Comparison of ENCODE assay signal across 1 cellular context in the genomic region with DNA sequence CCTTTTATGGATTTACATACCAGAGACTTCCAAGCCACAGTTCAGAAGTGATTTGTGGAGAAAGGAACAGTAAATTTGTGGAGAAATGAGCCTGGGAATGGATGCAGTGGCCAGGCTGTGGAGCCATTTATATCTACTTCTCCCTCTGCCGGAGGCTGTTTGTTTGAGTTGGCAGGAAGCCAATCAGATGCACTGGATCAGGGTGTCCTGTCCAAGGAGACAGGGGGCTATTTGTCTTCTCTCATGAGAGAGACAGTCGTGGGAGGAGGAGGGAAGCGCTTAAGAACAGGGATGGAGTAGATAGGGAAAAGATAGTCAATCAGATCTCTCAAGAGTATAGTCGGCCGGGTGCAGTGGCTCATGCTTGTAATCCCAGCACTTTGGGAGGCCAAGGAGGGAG.
A peak's percentile ranks its signal among the peaks of the same experiment; 100 is the strongest.
TF ChIP-seq lines count a peak whose summit lies in the region.

No MANE protein-coding gene starts in this region.

TF ChIP-seq in K562, 482 proteins besides CTCF, POLR2A, EP300 and RAD21 (continued from another document and continues in another):
- TF ChIP-seq, protein P1, sequence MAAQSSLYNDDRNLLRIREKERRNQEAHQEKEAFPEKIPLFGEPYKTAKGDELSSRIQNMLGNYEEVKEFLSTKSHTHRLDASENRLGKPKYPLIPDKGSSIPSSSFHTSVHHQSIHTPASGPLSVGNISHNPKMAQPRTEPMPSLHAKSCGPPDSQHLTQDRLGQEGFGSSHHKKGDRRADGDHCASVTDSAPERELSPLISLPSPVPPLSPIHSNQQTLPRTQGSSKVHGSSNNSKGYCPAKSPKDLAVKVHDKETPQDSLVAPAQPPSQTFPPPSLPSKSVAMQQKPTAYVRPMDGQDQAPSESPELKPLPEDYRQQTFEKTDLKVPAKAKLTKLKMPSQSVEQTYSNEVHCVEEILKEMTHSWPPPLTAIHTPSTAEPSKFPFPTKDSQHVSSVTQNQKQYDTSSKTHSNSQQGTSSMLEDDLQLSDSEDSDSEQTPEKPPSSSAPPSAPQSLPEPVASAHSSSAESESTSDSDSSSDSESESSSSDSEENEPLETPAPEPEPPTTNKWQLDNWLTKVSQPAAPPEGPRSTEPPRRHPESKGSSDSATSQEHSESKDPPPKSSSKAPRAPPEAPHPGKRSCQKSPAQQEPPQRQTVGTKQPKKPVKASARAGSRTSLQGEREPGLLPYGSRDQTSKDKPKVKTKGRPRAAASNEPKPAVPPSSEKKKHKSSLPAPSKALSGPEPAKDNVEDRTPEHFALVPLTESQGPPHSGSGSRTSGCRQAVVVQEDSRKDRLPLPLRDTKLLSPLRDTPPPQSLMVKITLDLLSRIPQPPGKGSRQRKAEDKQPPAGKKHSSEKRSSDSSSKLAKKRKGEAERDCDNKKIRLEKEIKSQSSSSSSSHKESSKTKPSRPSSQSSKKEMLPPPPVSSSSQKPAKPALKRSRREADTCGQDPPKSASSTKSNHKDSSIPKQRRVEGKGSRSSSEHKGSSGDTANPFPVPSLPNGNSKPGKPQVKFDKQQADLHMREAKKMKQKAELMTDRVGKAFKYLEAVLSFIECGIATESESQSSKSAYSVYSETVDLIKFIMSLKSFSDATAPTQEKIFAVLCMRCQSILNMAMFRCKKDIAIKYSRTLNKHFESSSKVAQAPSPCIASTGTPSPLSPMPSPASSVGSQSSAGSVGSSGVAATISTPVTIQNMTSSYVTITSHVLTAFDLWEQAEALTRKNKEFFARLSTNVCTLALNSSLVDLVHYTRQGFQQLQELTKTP (IDR thresholded peaks at IDR 0.05; ENCODE audit: low read depth in 1 of 2, partially characterized antibody in 2 of 2) = peak in 1 of 2 experiments; percentile 50
- TF ChIP-seq, protein P2, sequence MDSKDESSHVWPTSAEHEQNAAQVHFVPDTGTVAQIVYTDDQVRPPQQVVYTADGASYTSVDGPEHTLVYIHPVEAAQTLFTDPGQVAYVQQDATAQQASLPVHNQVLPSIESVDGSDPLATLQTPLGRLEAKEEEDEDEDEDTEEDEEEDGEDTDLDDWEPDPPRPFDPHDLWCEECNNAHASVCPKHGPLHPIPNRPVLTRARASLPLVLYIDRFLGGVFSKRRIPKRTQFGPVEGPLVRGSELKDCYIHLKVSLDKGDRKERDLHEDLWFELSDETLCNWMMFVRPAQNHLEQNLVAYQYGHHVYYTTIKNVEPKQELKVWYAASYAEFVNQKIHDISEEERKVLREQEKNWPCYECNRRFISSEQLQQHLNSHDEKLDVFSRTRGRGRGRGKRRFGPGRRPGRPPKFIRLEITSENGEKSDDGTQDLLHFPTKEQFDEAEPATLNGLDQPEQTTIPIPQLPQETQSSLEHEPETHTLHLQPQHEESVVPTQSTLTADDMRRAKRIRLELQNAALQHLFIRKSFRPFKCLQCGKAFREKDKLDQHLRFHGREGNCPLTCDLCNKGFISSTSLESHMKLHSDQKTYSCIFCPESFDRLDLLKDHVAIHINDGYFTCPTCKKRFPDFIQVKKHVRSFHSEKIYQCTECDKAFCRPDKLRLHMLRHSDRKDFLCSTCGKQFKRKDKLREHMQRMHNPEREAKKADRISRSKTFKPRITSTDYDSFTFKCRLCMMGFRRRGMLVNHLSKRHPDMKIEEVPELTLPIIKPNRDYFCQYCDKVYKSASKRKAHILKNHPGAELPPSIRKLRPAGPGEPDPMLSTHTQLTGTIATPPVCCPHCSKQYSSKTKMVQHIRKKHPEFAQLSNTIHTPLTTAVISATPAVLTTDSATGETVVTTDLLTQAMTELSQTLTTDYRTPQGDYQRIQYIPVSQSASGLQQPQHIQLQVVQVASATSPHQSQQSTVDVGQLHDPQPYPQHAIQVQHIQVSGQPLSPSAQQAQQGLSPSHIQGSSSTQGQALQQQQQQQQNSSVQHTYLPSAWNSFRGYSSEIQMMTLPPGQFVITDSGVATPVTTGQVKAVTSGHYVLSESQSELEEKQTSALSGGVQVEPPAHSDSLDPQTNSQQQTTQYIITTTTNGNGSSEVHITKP (IDR thresholded peaks at IDR 0.05; ENCODE audit: partially characterized antibody) = peak; percentile 17
- TF ChIP-seq ELF4 (CRISPR knock-in tag; IDR thresholded peaks at IDR 0.05) = 0 out of 2 replicates have a peak, but pooled peaks have one; percentile 25
- peak; percentile 67 for TF ChIP-seq RBBP5 (IDR thresholded peaks at IDR 0.05; ENCODE audit: borderline replicate concordance, insufficient read depth, low read length, poor library complexity, severe bottlenecking)
- TF ChIP-seq GATA2 (CRISPR knock-in tag; IDR thresholded peaks at IDR 0.05) = peak; percentile 98
- no peak for TF ChIP-seq BRD9 (IDR thresholded peaks at IDR 0.05; ENCODE audit: low read depth, partially characterized antibody)
- peak in 1 of 2 experiments; percentile 90; a peak in 2 of 4 replicates for TF ChIP-seq TBL1XR1 (IDR thresholded peaks at IDR 0.05; ENCODE audit: low read length in 2 of 2)
- TF ChIP-seq SAFB (IDR thresholded peaks at IDR 0.05; ENCODE audit: borderline replicate concordance, low read depth, low read length) = no peak
- TF ChIP-seq EGR1 (conservative IDR thresholded peaks at IDR 0.05) = peak; percentile 82
- TF ChIP-seq, protein P3, sequence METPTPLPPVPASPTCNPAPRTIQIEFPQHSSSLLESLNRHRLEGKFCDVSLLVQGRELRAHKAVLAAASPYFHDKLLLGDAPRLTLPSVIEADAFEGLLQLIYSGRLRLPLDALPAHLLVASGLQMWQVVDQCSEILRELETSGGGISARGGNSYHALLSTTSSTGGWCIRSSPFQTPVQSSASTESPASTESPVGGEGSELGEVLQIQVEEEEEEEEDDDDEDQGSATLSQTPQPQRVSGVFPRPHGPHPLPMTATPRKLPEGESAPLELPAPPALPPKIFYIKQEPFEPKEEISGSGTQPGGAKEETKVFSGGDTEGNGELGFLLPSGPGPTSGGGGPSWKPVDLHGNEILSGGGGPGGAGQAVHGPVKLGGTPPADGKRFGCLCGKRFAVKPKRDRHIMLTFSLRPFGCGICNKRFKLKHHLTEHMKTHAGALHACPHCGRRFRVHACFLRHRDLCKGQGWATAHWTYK (CRISPR knock-in tag; IDR thresholded peaks at IDR 0.05) = peak; percentile 32; the same call in 1 of the 2 replicates
- peak; percentile 67; the same call in 1 of the 2 replicates for TF ChIP-seq FOXM1 (IDR thresholded peaks at IDR 0.05; ENCODE audit: low read depth)
- TF ChIP-seq FOXM1 (CRISPR knock-in tag; IDR thresholded peaks at IDR 0.05; ENCODE audit: low read depth) = no peak
- TF ChIP-seq TEAD1 (CRISPR knock-in tag; IDR thresholded peaks at IDR 0.05) = peak in 1 of 2 experiments; percentile 57; a peak in 1 of 4 replicates
- TF ChIP-seq, protein P4, sequence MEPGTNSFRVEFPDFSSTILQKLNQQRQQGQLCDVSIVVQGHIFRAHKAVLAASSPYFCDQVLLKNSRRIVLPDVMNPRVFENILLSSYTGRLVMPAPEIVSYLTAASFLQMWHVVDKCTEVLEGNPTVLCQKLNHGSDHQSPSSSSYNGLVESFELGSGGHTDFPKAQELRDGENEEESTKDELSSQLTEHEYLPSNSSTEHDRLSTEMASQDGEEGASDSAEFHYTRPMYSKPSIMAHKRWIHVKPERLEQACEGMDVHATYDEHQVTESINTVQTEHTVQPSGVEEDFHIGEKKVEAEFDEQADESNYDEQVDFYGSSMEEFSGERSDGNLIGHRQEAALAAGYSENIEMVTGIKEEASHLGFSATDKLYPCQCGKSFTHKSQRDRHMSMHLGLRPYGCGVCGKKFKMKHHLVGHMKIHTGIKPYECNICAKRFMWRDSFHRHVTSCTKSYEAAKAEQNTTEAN (CRISPR knock-in tag; IDR thresholded peaks at IDR 0.05) = 0 out of 2 replicates have a peak, but pooled peaks have one; percentile 41
- TF ChIP-seq MBD2 (IDR thresholded peaks at IDR 0.05; ENCODE audit: borderline replicate concordance, low read depth) = peak; percentile 57; the same call in 1 of the 2 replicates
- no peak for TF ChIP-seq COPS2 (conservative IDR thresholded peaks at IDR 0.05)
- peak; percentile 76 for TF ChIP-seq TCF3 (CRISPR knock-in tag; IDR thresholded peaks at IDR 0.05)
- TF ChIP-seq, protein P5, sequence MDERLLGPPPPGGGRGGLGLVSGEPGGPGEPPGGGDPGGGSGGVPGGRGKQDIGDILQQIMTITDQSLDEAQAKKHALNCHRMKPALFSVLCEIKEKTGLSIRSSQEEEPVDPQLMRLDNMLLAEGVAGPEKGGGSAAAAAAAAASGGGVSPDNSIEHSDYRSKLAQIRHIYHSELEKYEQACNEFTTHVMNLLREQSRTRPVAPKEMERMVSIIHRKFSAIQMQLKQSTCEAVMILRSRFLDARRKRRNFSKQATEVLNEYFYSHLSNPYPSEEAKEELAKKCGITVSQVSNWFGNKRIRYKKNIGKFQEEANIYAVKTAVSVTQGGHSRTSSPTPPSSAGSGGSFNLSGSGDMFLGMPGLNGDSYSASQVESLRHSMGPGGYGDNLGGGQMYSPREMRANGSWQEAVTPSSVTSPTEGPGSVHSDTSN (CRISPR knock-in tag; IDR thresholded peaks at IDR 0.05; ENCODE audit: low read depth) = 0 out of 2 replicates have a peak, but pooled peaks have one; percentile 18
- TF ChIP-seq, protein P5 (tag; conservative IDR thresholded peaks at IDR 0.05; ENCODE audit: low read depth) = peak; percentile 98
- TF ChIP-seq OTX1 (CRISPR knock-in tag; IDR thresholded peaks at IDR 0.05) = peak; percentile 86; the same call in 1 of the 2 replicates
- TF ChIP-seq TAL1 (IDR thresholded peaks at IDR 0.05) = peak; percentile 77
- TF ChIP-seq CBFA2T3 (IDR thresholded peaks at IDR 0.05) = peak; percentile 93
- TF ChIP-seq NFIC (IDR thresholded peaks at IDR 0.05) = peak; percentile 100
- TF ChIP-seq TEAD4 (IDR thresholded peaks at IDR 0.05; ENCODE audit: low read length) = peak; percentile 76
- no peak for TF ChIP-seq TEAD4 (CRISPR knock-in tag; IDR thresholded peaks at IDR 0.05; ENCODE audit: borderline replicate concordance)
- TF ChIP-seq CXXC5 (CRISPR knock-in tag; IDR thresholded peaks at IDR 0.05) = peak; percentile 60
- TF ChIP-seq ZNF224 (CRISPR knock-in tag; IDR thresholded peaks at IDR 0.05) = no peak
- TF ChIP-seq ZBTB7A (IDR thresholded peaks at IDR 0.05; ENCODE audit: borderline replicate concordance, control insufficient read depth, low read depth, low read length) = peak; percentile 55; the same call in 1 of the 2 replicates
- no peak for TF ChIP-seq RBM22 (IDR thresholded peaks at IDR 0.05; ENCODE audit: low read depth, low read length, poor library complexity, severe bottlenecking)
- TF ChIP-seq ZNF785 (CRISPR knock-in tag; IDR thresholded peaks at IDR 0.05) = no peak
- peak; percentile 49 for TF ChIP-seq FOSL1 (tag; conservative IDR thresholded peaks at IDR 0.05)
- TF ChIP-seq POLR2AphosphoS5 (IDR thresholded peaks at IDR 0.05; ENCODE audit: control insufficient read depth, insufficient read depth, low read depth, low read length) = peak; percentile 87
- TF ChIP-seq CREB1 (IDR thresholded peaks at IDR 0.05) = 0 out of 2 replicates have a peak, but pooled peaks have one; percentile 27
- TF ChIP-seq CREB1 (CRISPR knock-in tag; IDR thresholded peaks at IDR 0.05) = no peak
- peak; percentile 56 for TF ChIP-seq CCNT2 (IDR thresholded peaks at IDR 0.05; ENCODE audit: borderline replicate concordance, extremely low read depth, insufficient read length, low read depth, low read length)
- peak; percentile 73; the same call in 1 of the 2 replicates for TF ChIP-seq ZNF766 (CRISPR knock-in tag; conservative IDR thresholded peaks at IDR 0.05)
- TF ChIP-seq MECOM (CRISPR knock-in tag; IDR thresholded peaks at IDR 0.05) = peak; percentile 98
- TF ChIP-seq, protein P6, sequence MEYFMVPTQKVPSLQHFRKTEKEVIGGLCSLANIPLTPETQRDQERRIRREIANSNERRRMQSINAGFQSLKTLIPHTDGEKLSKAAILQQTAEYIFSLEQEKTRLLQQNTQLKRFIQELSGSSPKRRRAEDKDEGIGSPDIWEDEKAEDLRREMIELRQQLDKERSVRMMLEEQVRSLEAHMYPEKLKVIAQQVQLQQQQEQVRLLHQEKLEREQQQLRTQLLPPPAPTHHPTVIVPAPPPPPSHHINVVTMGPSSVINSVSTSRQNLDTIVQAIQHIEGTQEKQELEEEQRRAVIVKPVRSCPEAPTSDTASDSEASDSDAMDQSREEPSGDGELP (CRISPR knock-in tag; IDR thresholded peaks at IDR 0.05; ENCODE audit: borderline replicate concordance) = peak; percentile 52
- peak; percentile 97 for TF ChIP-seq SMARCA4 (IDR thresholded peaks at IDR 0.05)
- TF ChIP-seq, protein P7, sequence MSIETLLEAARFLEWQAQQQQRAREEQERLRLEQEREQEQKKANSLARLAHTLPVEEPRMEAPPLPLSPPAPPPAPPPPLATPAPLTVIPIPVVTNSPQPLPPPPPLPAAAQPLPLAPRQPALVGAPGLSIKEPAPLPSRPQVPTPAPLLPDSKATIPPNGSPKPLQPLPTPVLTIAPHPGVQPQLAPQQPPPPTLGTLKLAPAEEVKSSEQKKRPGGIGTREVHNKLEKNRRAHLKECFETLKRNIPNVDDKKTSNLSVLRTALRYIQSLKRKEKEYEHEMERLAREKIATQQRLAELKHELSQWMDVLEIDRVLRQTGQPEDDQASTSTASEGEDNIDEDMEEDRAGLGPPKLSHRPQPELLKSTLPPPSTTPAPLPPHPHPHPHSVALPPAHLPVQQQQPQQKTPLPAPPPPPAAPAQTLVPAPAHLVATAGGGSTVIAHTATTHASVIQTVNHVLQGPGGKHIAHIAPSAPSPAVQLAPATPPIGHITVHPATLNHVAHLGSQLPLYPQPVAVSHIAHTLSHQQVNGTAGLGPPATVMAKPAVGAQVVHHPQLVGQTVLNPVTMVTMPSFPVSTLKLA (conservative IDR thresholded peaks at IDR 0.05) = peak in 1 of 2 experiments; percentile 28; a peak in 1 of 4 replicates
- TF ChIP-seq PML (IDR thresholded peaks at IDR 0.05; ENCODE audit: low read length) = peak; percentile 59
- peak; percentile 92 for TF ChIP-seq LEF1 (IDR thresholded peaks at IDR 0.05)
- peak; percentile 63; the same call in 1 of the 2 replicates for TF ChIP-seq TOE1 (IDR thresholded peaks at IDR 0.05; ENCODE audit: borderline replicate concordance)
- TF ChIP-seq TOE1 (CRISPR knock-in tag; IDR thresholded peaks at IDR 0.05; ENCODE audit: borderline replicate concordance, low read depth) = no peak
- 0 out of 2 replicates have a peak, but pooled peaks have one; percentile 15 for TF ChIP-seq HLTF (IDR thresholded peaks at IDR 0.05)
- no peak for TF ChIP-seq MTF1 (CRISPR knock-in tag; IDR thresholded peaks at IDR 0.05; ENCODE audit: borderline replicate concordance)
- TF ChIP-seq CBX3 (IDR thresholded peaks at IDR 0.05; ENCODE audit: borderline replicate concordance in 1 of 2, low read length in 2 of 2) = 0 out of 3 replicates have a peak, but pooled peaks of 1 of the 2 experiments have one; percentile 52
- 0 out of 4 replicates have a peak, but pooled peaks of 1 of the 2 experiments have one; percentile 26 for TF ChIP-seq NONO (IDR thresholded peaks at IDR 0.05; ENCODE audit: low read depth in 2 of 2, low read length in 1 of 2)
- peak; percentile 95; the same call in 1 of the 2 replicates for TF ChIP-seq NBN (IDR thresholded peaks at IDR 0.05; ENCODE audit: low read depth)
- TF ChIP-seq FOXA3 (CRISPR knock-in tag; conservative IDR thresholded peaks at IDR 0.05 in 1 of 2, IDR thresholded peaks at IDR 0.05 in 1 of 2) = peak; percentile 96 to 99
- no peak for TF ChIP-seq TAF15 (IDR thresholded peaks at IDR 0.05; ENCODE audit: low read depth, low read length)
- peak; percentile 22; the same call in 1 of the 2 replicates for TF ChIP-seq L3MBTL2 (IDR thresholded peaks at IDR 0.05)
- TF ChIP-seq MEIS2 (IDR thresholded peaks at IDR 0.05; ENCODE audit: partially characterized antibody) = peak; percentile 98
